28 cellular contexts compared by ENCODE assay signal in the genomic region with DNA sequence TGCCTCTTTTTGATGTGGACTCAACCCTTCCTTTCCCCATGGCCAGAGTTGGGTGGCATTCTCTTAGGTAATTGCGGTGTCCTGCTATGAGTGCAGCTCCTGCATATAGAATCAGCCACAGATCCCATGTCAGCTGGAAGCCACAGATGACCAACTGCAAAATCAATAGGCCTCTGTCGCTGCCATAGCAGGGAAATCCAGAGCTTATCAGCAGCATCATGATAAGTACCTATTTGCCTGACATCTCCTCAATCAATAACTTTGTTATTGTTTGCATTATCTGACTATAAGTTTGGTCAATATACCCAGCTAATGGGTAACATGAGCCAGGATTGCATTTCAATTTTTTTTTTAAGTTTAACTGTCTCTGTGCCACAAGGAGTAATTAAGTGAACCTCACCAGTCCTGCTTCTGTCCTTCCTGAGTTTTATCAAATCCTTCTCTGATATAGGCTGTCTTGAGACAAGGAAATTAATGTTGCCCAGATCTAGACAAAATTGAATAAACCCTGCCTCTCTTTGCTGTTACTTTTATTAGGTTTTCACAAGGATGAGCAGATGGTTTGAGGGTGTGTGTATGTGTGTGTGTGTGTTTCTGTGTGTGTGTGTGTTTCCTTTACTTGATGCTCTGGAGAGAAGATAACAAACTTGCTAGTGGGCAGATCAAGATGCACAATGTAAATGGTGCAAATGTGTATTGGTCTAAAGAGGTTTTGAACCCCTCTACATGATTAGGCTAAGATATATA. TPM values are rescaled to one million over a fixed set of nuclear protein-coding genes. Genes with fewer than 3 reads are reported as not detected.
DNase-seq lines count a peak whose midpoint lies in the region; ATAC-seq, FAIRE-seq and TF ChIP-seq lines count a peak whose summit lies in the region.
"Had no signal": no experiment of that assay in that cellular context is flagged by ENCODE, and none has a peak within 500 bp of the region (broad histone marks: within the 10 kb centered on the region; RNA-seq: fewer than 3 reads in every experiment).

No MANE protein-coding gene starts in this region.

- no peaks in the 10 kb centered on the region for H3K9me3 ChIP-seq in H1 (ENCODE audit: insufficient read depth in 2 of 2, low read depth in 1 of 2, low read length in 1 of 2)
- H3K9me3 ChIP-seq: colonic mucosa, right atrium auricular region, testis had no signal

- H3K9ac ChIP-seq in H1 (replicated peaks in 1 of 4; ENCODE audit: extremely low read depth in 1 of 4, low read depth in 3 of 4, low read length in 3 of 4), result no peak overlapping the region
- H3K9ac ChIP-seq: GM23248, parathyroid adenoma had no signal

- H3K18ac ChIP-seq in H1 (ENCODE audit: extremely low read depth, low read length), result no peak overlapping the region

- H3K36me3 ChIP-seq in H1 (ENCODE audit: control insufficient read depth in 2 of 4, insufficient read depth in 4 of 4, low read length in 3 of 4), result no peaks in the 10 kb centered on the region
- H3K36me3 ChIP-seq: colonic mucosa, right atrium auricular region had no signal

- no peak overlapping the region for H3K4me3 Mint-ChIP-seq in natural killer cell treated with Interleukin-12 subunit alpha and Interleukin-12 subunit beta and Interleukin-15 and Interleukin-18, amount 100 ng/mL, for 72 hours
- H3K4me3 Mint-ChIP-seq in natural killer cell (no peak overlapping the region), WTC11 (no peak overlapping the region)

- H4K5ac ChIP-seq in H1 (ENCODE audit: insufficient read length, low read depth, low read length), result no peak overlapping the region

- no peak overlapping the region for H2AFZ ChIP-seq in H1 (ENCODE audit: low read length)
- H2AFZ ChIP-seq: GM23248, parathyroid adenoma had no signal

- 0 out of 2 replicates have a peak overlapping the region, but pooled peaks have one; percentile 81 for H4K8ac ChIP-seq in H1 (ENCODE audit: extremely low read depth, insufficient read depth, low read length)

- H2BK15ac ChIP-seq in H1 (ENCODE audit: low read length), result no peak overlapping the region

- TF ChIP-seq EP300 in H1 (IDR thresholded peaks at IDR 0.05; ENCODE audit: borderline replicate concordance in 1 of 2, low read depth in 2 of 2, low read length in 2 of 2), result no peak

- peak overlapping the region; percentile 1 to 60 for H3K27ac Mint-ChIP-seq in natural killer cell treated with Interleukin-12 subunit alpha and Interleukin-12 subunit beta and Interleukin-15 and Interleukin-18, amount 100 ng/mL, for 72 hours
- H3K27ac Mint-ChIP-seq in natural killer cell, result peak overlapping the region in 1 of 2 donors; percentile 3
- H3K27ac Mint-ChIP-seq in WTC11, result no peak overlapping the region
- H3K27ac Mint-ChIP-seq: activated naive CD4-positive, alpha-beta T cell treated with anti-CD3 and anti-CD28 coated beads, Interleukin-2, amount 50 U/mL, for 72 hours; activated T-helper 2 cell treated with anti-CD3 and anti-CD28 coated beads, Interferon-gamma antibody, Interleukin-2, Interleukin-4, amounts not matched to agents 10 μg/mL and 5 μg/mL and 100 μg/mL, durations not matched to agents 14 hours and 24 hours and 36 hours had no signal

- no peak overlapping the region for H3K56ac ChIP-seq in H1 (replicated peaks; ENCODE audit: insufficient read length, low read depth, low read length)

- H3K4me2 ChIP-seq in H1 (ENCODE audit: insufficient read depth in 1 of 2, low read depth in 2 of 2, low read length in 2 of 2), result no peak overlapping the region
- H3K4me2 ChIP-seq: smooth muscle cell had no signal

- H3K9me3 Mint-ChIP-seq in natural killer cell treated with Interleukin-12 subunit alpha and Interleukin-12 subunit beta and Interleukin-15 and Interleukin-18, amount 100 ng/mL, for 72 hours, result no peaks in the 10 kb centered on the region
- H3K9me3 Mint-ChIP-seq in natural killer cell (no peaks in the 10 kb centered on the region), WTC11 (no peaks in the 10 kb centered on the region)
- H3K9me3 Mint-ChIP-seq: activated naive CD4-positive, alpha-beta T cell treated with anti-CD3 and anti-CD28 coated beads, Interleukin-2, amount 50 U/mL, for 72 hours; activated T-helper 2 cell treated with anti-CD3 and anti-CD28 coated beads, Interferon-gamma antibody, Interleukin-2, Interleukin-4, amounts not matched to agents 10 μg/mL and 5 μg/mL and 100 μg/mL, durations not matched to agents 14 hours and 24 hours and 36 hours had no signal

- H3K23me2 ChIP-seq in H1 (ENCODE audit: low read depth, low read length), result no peaks in the 10 kb centered on the region

- CTCF ChIA-PET in H1 (lab: Charles Lee; ENCODE audit: partially characterized antibody) (interaction anchor here (1.8 to 2.6 kb wide), 3 partner anchors 243 to 670 kb away, joined by 3 to 10 read pairs (median 4); no protein-coding TSS in a partner anchor), WTC11 (lab: Charles Lee) (no interaction called here)

- intact Hi-C loops in natural killer cell (cut with micrococcal nuclease), result loop anchor here (5.0 kb wide), 1 partner anchor 328 kb away; no protein-coding TSS in a partner anchor

- H4K91ac ChIP-seq in H1 (replicated peaks; ENCODE audit: insufficient read length, low read length), result no peak overlapping the region

- no peak for TF ChIP-seq RAD21 in H1 (IDR thresholded peaks at IDR 0.05 in 1 of 2, conservative IDR thresholded peaks at IDR 0.05 in 1 of 2; ENCODE audit: low read depth in 2 of 2, low read length in 2 of 2)

- no peak for TF ChIP-seq CTCF in natural killer cell (IDR thresholded peaks at IDR 0.05)
- TF ChIP-seq CTCF in H1 (IDR thresholded peaks at IDR 0.05; ENCODE audit: control extremely low read depth in 1 of 3, insufficient read depth in 1 of 3, low read depth in 1 of 3, low read length in 3 of 3), result no peak
- no peak for TF ChIP-seq CTCF in WTC11 (IDR thresholded peaks at IDR 0.05)

- H4K20me1 ChIP-seq in H1 (replicated peaks in 1 of 2; ENCODE audit: control insufficient read depth in 1 of 2, insufficient read depth in 2 of 2, low read length in 2 of 2), result no peaks in the 10 kb centered on the region

- WGBS in H1 (ENCODE audit: extremely low coverage in 1 of 2, insufficient coverage in 1 of 2, insufficient read length in 1 of 2, insufficient replicate concordance in 2 of 2, low coverage in 1 of 2, low lambda C conversion rate in 2 of 2, missing lambda C conversion rate in 1 of 2), 2 experiments, result 97% methylated on average over 2 of the region's 2 CpGs; no CpG with 5 or more reads in 1 of the 2 experiments

- H3K36me3 Mint-ChIP-seq in natural killer cell treated with Interleukin-12 subunit alpha and Interleukin-12 subunit beta and Interleukin-15 and Interleukin-18, amount 100 ng/mL, for 72 hours, result no peaks in the 10 kb centered on the region
- H3K36me3 Mint-ChIP-seq in natural killer cell (no peaks in the 10 kb centered on the region), WTC11 (no peaks in the 10 kb centered on the region)
- H3K36me3 Mint-ChIP-seq: activated naive CD4-positive, alpha-beta T cell treated with anti-CD3 and anti-CD28 coated beads, Interleukin-2, amount 50 U/mL, for 72 hours had no signal

- H2BK120ac ChIP-seq in H1 (replicated peaks; ENCODE audit: low read depth, low read length), result no peak overlapping the region

- H3K79me2 ChIP-seq in H1 (ENCODE audit: control insufficient read depth in 1 of 2, insufficient read depth in 2 of 2, low read length in 2 of 2), result no peaks in the 10 kb centered on the region
- H3K79me2 ChIP-seq: parathyroid adenoma had no signal

- 0 out of 2 replicates have a peak overlapping the region, but pooled peaks have one; percentile 26 for H2AK5ac ChIP-seq in H1 (ENCODE audit: low read depth, low read length)

- FAIRE-seq in H1 (lab: Jason Lieb, UNC), result no peak

- POLR2A ChIA-PET in H1 (lab: Charles Lee; ENCODE audit: partially characterized antibody), result no interaction called here
- POLR2A ChIA-PET in WTC11 (lab: Charles Lee), result no interaction called here

- H2BK5ac ChIP-seq in H1 (ENCODE audit: low read depth, low read length), result no peak overlapping the region

- H3K23ac ChIP-seq in H1 (ENCODE audit: insufficient read length), result no peak overlapping the region

- no peak overlapping the region for H2BK12ac ChIP-seq in H1 (ENCODE audit: low read depth, low read length)

- no peak for TF ChIP-seq POLR2A in H1 (IDR thresholded peaks at IDR 0.05; ENCODE audit: control extremely low read depth in 1 of 2, low read depth in 2 of 2, low read length in 2 of 2)

- peak overlapping the region; percentile 13; the same call in 1 of the 2 replicates for H2BK20ac ChIP-seq in H1 (ENCODE audit: low read length)

- peaks cover 33 to 52% of the 10 kb centered on the region in 2 donors for H3K4me1 Mint-ChIP-seq in natural killer cell treated with Interleukin-12 subunit alpha and Interleukin-12 subunit beta and Interleukin-15 and Interleukin-18, amount 100 ng/mL, for 72 hours (ENCODE audit: low read depth in 2 of 2)
- peaks cover 17 to 28% of the 10 kb centered on the region in 2 donors for H3K4me1 Mint-ChIP-seq in natural killer cell
- H3K4me1 Mint-ChIP-seq in WTC11, result peaks cover 29% of the 10 kb centered on the region

- peaks cover 0 to 12% (median 5%) of the 10 kb centered on the region in 4 experiments; a peak in 3 of 7 replicates for H3K4me1 ChIP-seq in H1 (replicated peaks in 1 of 4; ENCODE audit: control insufficient read depth in 3 of 4, insufficient read depth in 4 of 4, low read length in 3 of 4)
- H3K4me1 ChIP-seq: colonic mucosa, parathyroid adenoma had no signal

- H3K27ac ChIP-seq in H1 (ENCODE audit: low read depth, low read length), result no peak overlapping the region
- H3K27ac ChIP-seq: colonic mucosa, epithelial cell of prostate, GM23248, parathyroid adenoma, right atrium auricular region, testis had no signal

- no peak for DNase-seq in natural killer cell treated with Interleukin-12 subunit alpha and Interleukin-12 subunit beta and Interleukin-15 and Interleukin-18, amount 100 ng/mL, for 72 hours (ENCODE audit: low spot score)
- no peak for DNase-seq in natural killer cell
- DNase-seq in NCI-H1694 (lab: John Stamatoyannopoulos, UW), result peak; percentile 81
- DNase-seq in H1 (ENCODE audit: low read depth in 1 of 2, low spot score in 2 of 2), result no peak
- DNase-seq in superior temporal gyrus (ENCODE audit: extremely low spot score), result peak; percentile 47
- DNase-seq in WTC11 (ENCODE audit: low spot score), result no peak
- no peak for DNase-seq in epidermal melanocyte (ENCODE audit: insufficient read length, low spot score)
- DNase-seq in SKM-1 treated with dmso at 0.1 percent for 144 hours (lab: John Stamatoyannopoulos, UW; ENCODE audit: unreplicated experiment), result no peak
- DNase-seq: activated CD4-positive, alpha-beta T cell treated with anti-CD3 and anti-CD28 coated beads for 4 hours; activated T-cell treated with anti-CD3 and anti-CD28 coated beads for 4 hours; colonic mucosa; DND-41; effector CD4-positive, alpha-beta T cell; GM23248; hypothalamus; left colon; NCI-H1048; NCI-H510A; stimulated activated naive CD8-positive, alpha-beta T cell treated with anti-CD3 and anti-CD28 coated beads, Interleukin-15, Interleukin-2, amounts not matched to agents 100 U/mL and 50 U/mL, for 24 hours; SW 1271; testis had no signal

- no peak overlapping the region for H3K4ac ChIP-seq in H1 (replicated peaks; ENCODE audit: insufficient read length, low read depth, low read length)

- H3K27me3 Mint-ChIP-seq in natural killer cell treated with Interleukin-12 subunit alpha and Interleukin-12 subunit beta and Interleukin-15 and Interleukin-18, amount 100 ng/mL, for 72 hours, result peaks cover 9 to 10% of the 10 kb centered on the region in 2 donors
- peaks cover 4 to 17% of the 10 kb centered on the region in 2 donors for H3K27me3 Mint-ChIP-seq in natural killer cell (ENCODE audit: low read depth in 2 of 2)
- no peaks in the 10 kb centered on the region for H3K27me3 Mint-ChIP-seq in WTC11 (ENCODE audit: low read depth)

- no peak overlapping the region for H3K14ac ChIP-seq in H1 (ENCODE audit: insufficient read length)

- H3K4me3 ChIP-seq in H1 (ENCODE audit: extremely low read depth in 1 of 4, insufficient read depth in 2 of 4, low read depth in 3 of 4, low read length in 4 of 4), result no peak overlapping the region
- H3K4me3 ChIP-seq: colonic mucosa, GM23248, right atrium auricular region, smooth muscle cell, testis had no signal

- no peaks in the 10 kb centered on the region for H3K79me1 ChIP-seq in H1 (ENCODE audit: low read depth, low read length)

- no peaks in the 10 kb centered on the region for H3K27me3 ChIP-seq in H1 (replicated peaks in 1 of 4; ENCODE audit: control insufficient read depth in 3 of 4, extremely low read depth in 1 of 4, insufficient read depth in 3 of 4, low read length in 3 of 4)
- H3K27me3 ChIP-seq: colonic mucosa, right atrium auricular region, testis had no signal

- ATAC-seq in natural killer cell treated with Interleukin-12 subunit alpha and Interleukin-12 subunit beta and Interleukin-15 and Interleukin-18, amount 100 ng/mL, for 72 hours, result no peak
- no peak for ATAC-seq in natural killer cell
- no peak for ATAC-seq in WTC11
- ATAC-seq: activated naive CD4-positive, alpha-beta T cell treated with anti-CD3 and anti-CD28 coated beads, Interleukin-2, amount 50 U/mL, for 72 hours; left colon; Right ventricle myocardium inferior; stimulated activated naive CD8-positive, alpha-beta T cell treated with anti-CD3 and anti-CD28 coated beads, Interleukin-15, Interleukin-2, amounts not matched to agents 100 U/mL and 50 U/mL, for 24 hours had no signal

RNA-seq across cellular contexts. Expression of gene CREB1, which starts 59.6 kb away (rescaled TPM):
- 100 to 1,000 TPM in 1 of 2 donors, 10 to 100 TPM in 1; 96.8 to 125 TPM for total RNA-seq in natural killer cell treated with Interleukin-12 subunit alpha and Interleukin-12 subunit beta and Interleukin-15 and Interleukin-18, amount 100 ng/mL, for 72 hours
- total RNA-seq in natural killer cell (100 to 1,000 TPM in 2 of 3 donors, 10 to 100 TPM in 1; 88.1 to 107 (median 106) TPM), WTC11 (2021) (80.7 to 97.7 TPM (median 85.0 TPM) in 3 replicates)
- 97.4 and 99.0 TPM in 2 replicates for total RNA-seq in H1 (2021; fragmentation: NEBNext Ultra II Directional; extraction: Animal tissue kit (Norgen Biotek cat#: 25700))
- 32.2 and 46.3 TPM in 2 replicates for polyA plus RNA-seq in H1 (2011; rRNA removed)
- polyA plus RNA-seq in H1 (2011; cell fraction: cytosol; rRNA removed), result 42.5 TPM
- 69.6 TPM for polyA plus RNA-seq in H1 (2011; cell fraction: nucleus; rRNA removed)
- polyA plus RNA-seq in H1 (2012, experiment 1 of 2), result 46.2 to 59.9 TPM (median 57.8 TPM) in 4 replicates
- 3.6 TPM for polyA plus RNA-seq in H1 (2012, experiment 2 of 2)
- 48.0 TPM for polyA plus RNA-seq in H1 (2013, experiment 1 of 2)
- 52.3 TPM for polyA plus RNA-seq in H1 (2013, experiment 2 of 2)
- 220 and 369 TPM in 2 replicates for polyA minus RNA-seq in H1 (2011; rRNA and poly(A)+ RNA removed)
- 79.6 TPM for polyA minus RNA-seq in H1 (2011; cell fraction: cytosol; rRNA and poly(A)+ RNA removed)
- polyA minus RNA-seq in H1 (2011; cell fraction: nucleus; rRNA and poly(A)+ RNA removed), result 189 TPM

Comparison
In these comparisons a context has a peak if more than half of its experiments do, and no peak if none do; other contexts are left out.
1. DNase-seq: peak in NCI-H1694 (single experiment) and superior temporal gyrus (single experiment); none in natural killer cell treated with Interleukin-12 subunit alpha and Interleukin-12 subunit beta and Interleukin-15 and Interleukin-18, amount 100 ng/mL, for 72 hours (single experiment), natural killer cell (single experiment), H1 (0 of 2), WTC11 (single experiment), epidermal melanocyte (single experiment) and SKM-1 treated with dmso at 0.1 percent for 144 hours (single experiment).